ENCODE assay signal across 8 cellular contexts in genomic region chr3:172512363-172512762, GRCh38. TPM values are rescaled to one million over a fixed set of nuclear protein-coding genes. Genes with fewer than 3 reads are reported as not detected.
DNase-seq lines count a peak whose midpoint lies in the region; ATAC-seq and TF ChIP-seq lines count a peak whose summit lies in the region.

No MANE protein-coding gene starts in this region.

- POLR2A ChIA-PET in MCF 10A (lab: Yijun Ruan, JAX) = interaction anchor here (1.3 kb wide), 1 partner anchor 11 kb away, joined by 3 read pairs; the partner anchor contains the start of gene TNFSF10

- H3K27me3 Mint-ChIP-seq in MCF 10A (ENCODE audit: insufficient read depth, unreplicated experiment) = no peaks in the 10 kb centered on the region
- H3K27me3 Mint-ChIP-seq in activated CD8-positive, alpha-beta memory T cell treated with anti-CD3 and anti-CD28 coated beads, Interleukin-2, amount 10 ng/mL, durations not matched to agents 7 days and 5 days = no peaks in the 10 kb centered on the region

- no peak overlapping the region for H3K4me3 ChIP-seq in breast epithelium

- no peaks in the 10 kb centered on the region for H3K9me3 Mint-ChIP-seq in MCF 10A (ENCODE audit: unreplicated experiment)
- no peaks in the 10 kb centered on the region for H3K9me3 Mint-ChIP-seq in activated CD8-positive, alpha-beta memory T cell treated with anti-CD3 and anti-CD28 coated beads, Interleukin-2, amount 10 ng/mL, durations not matched to agents 7 days and 5 days (ENCODE audit: low read depth)

- CTCF ChIA-PET in MCF 10A (lab: Yijun Ruan, JAX) = interaction anchor here (0.6 to 1.6 kb wide), 4 partner anchors 12 to 1100 kb away, joined by 3 to 8 read pairs (median 4); no protein-coding TSS in a partner anchor
- CTCF ChIA-PET in activated CD8-positive, alpha-beta memory T cell treated with anti-CD3 and anti-CD28 coated beads, Interleukin-2, amount 10 ng/mL, durations not matched to agents 7 days and 5 days (lab: Charles Lee) = interaction anchor here (1.3 to 3.3 kb wide), 7 partner anchors 9 to 104 kb away, joined by 3 to 24 read pairs (median 4); no protein-coding TSS in a partner anchor

- no peak overlapping the region for H3K4me3 Mint-ChIP-seq in MCF 10A (ENCODE audit: unreplicated experiment)
- peak overlapping the region; percentile 46 for H3K4me3 Mint-ChIP-seq in activated CD8-positive, alpha-beta memory T cell treated with anti-CD3 and anti-CD28 coated beads, Interleukin-2, amount 10 ng/mL, durations not matched to agents 7 days and 5 days

- no TSS peak for BruUV-seq in MCF 10A (replicated peaks; lab: Mats Ljungman, UMichigan)

- H3K36me3 Mint-ChIP-seq in MCF 10A (ENCODE audit: insufficient read depth, unreplicated experiment) = no peaks in the 10 kb centered on the region
- peaks cover 94% of the 10 kb centered on the region for H3K36me3 Mint-ChIP-seq in activated CD8-positive, alpha-beta memory T cell treated with anti-CD3 and anti-CD28 coated beads, Interleukin-2, amount 10 ng/mL, durations not matched to agents 7 days and 5 days

- intact Hi-C loops in breast epithelium (cut with DNase I; ENCODE audit: low total_unique reads) = no loop called here
- intact Hi-C loops in MCF 10A (cut with micrococcal nuclease) = no loop called here
- intact Hi-C loops in left ventricle myocardium superior (cut with micrococcal nuclease) = loop anchor here (10.0 kb wide), 1 partner anchor 82 kb away; no protein-coding TSS in a partner anchor

- no peak for TF ChIP-seq POLR2A in breast epithelium (IDR thresholded peaks at IDR 0.05)

- H3K27ac Mint-ChIP-seq in MCF 10A (ENCODE audit: low read depth, unreplicated experiment) = no peak overlapping the region
- H3K27ac Mint-ChIP-seq in activated CD8-positive, alpha-beta memory T cell treated with anti-CD3 and anti-CD28 coated beads, Interleukin-2, amount 10 ng/mL, durations not matched to agents 7 days and 5 days = peak overlapping the region; percentile 87

- peak overlapping the region; percentile 60 to 84 for H3K27ac ChIP-seq in breast epithelium

- H3K9me3 ChIP-seq in breast epithelium = no peaks in the 10 kb centered on the region

- peak; percentile 38 for ATAC-seq in HG03520 (IDR thresholded peaks at IDR 0.05; ENCODE audit: unreplicated experiment)
- ATAC-seq in activated CD8-positive, alpha-beta memory T cell treated with anti-CD3 and anti-CD28 coated beads, Interleukin-2, amount 10 ng/mL, durations not matched to agents 7 days and 5 days = peak; percentile 63
- peak; percentile 69 for ATAC-seq in left ventricle myocardium superior

- peaks cover 13% of the 10 kb centered on the region for H3K4me1 Mint-ChIP-seq in MCF 10A (ENCODE audit: insufficient read depth, unreplicated experiment)
- H3K4me1 Mint-ChIP-seq in activated CD8-positive, alpha-beta memory T cell treated with anti-CD3 and anti-CD28 coated beads, Interleukin-2, amount 10 ng/mL, durations not matched to agents 7 days and 5 days = peaks cover 88% of the 10 kb centered on the region

- H3K36me3 ChIP-seq in breast epithelium = no peaks in the 10 kb centered on the region

- H3K27me3 ChIP-seq in breast epithelium = no peaks in the 10 kb centered on the region

- TF ChIP-seq CTCF in breast epithelium (IDR thresholded peaks at IDR 0.05) (no peak), MCF 10A (IDR thresholded peaks at IDR 0.05; ENCODE audit: unreplicated experiment) (no peak)

- DNase-seq in breast epithelium (ENCODE audit: low spot score in 2 of 2) (no peak), MCF 10A (ENCODE audit: unreplicated experiment) (no peak), left ventricle myocardium superior (peak; percentile 69), cerebellum (ENCODE audit: low spot score) (no peak), NCI-H1105 treated with DMSO at 0.1 percent for 48 hours (lab: John Stamatoyannopoulos, UW) (no peak)
- DNase-seq in activated CD8-positive, alpha-beta memory T cell treated with anti-CD3 and anti-CD28 coated beads, Interleukin-2, amount 10 ng/mL, durations not matched to agents 7 days and 5 days = peak; percentile 81
- DNase-seq in stimulated activated CD8-positive, alpha-beta memory T cell treated with anti-CD3 and anti-CD28 coated beads, Interleukin-4, amount 100 ng/mL, for 48 hours = peak; percentile 83

- H3K4me1 ChIP-seq in breast epithelium = peaks cover 4 to 11% of the 10 kb centered on the region in 2 donors

RNA-seq across cellular contexts. Expression of gene TNFSF10, which starts 10.9 kb away (rescaled TPM):
- total RNA-seq in breast epithelium (100 to 1,000 TPM in 2 of 3 donors, 10 to 100 TPM in 1; 37.0 to 294 (median 155) TPM), MCF 10A (2022) (0.25 and 0.54 TPM in 2 replicates), left ventricle myocardium superior (18.8 TPM), cerebellum (2.0 TPM)
- total RNA-seq in activated CD8-positive, alpha-beta memory T cell treated with anti-CD3 and anti-CD28 coated beads, Interleukin-2, amount 10 ng/mL, durations not matched to agents 7 days and 5 days = 100 to 1,000 TPM; 144 to 256 TPM

Comparison
In these comparisons a context has a peak if more than half of its experiments do, and no peak if none do; other contexts are left out.
1. DNase-seq: peak in activated CD8-positive, alpha-beta memory T cell treated with anti-CD3 and anti-CD28 coated beads, Interleukin-2, amount 10 ng/mL, durations not matched to agents 7 days and 5 days (single experiment), left ventricle myocardium superior (single experiment) and stimulated activated CD8-positive, alpha-beta memory T cell treated with anti-CD3 and anti-CD28 coated beads, Interleukin-4, amount 100 ng/mL, for 48 hours (single experiment); none in breast epithelium (0 of 2), MCF 10A (single experiment), cerebellum (single experiment) and NCI-H1105 treated with DMSO at 0.1 percent for 48 hours (single experiment).
2. Peak in every context shown above with its lines, with median percentiles within 50 percentile points of each other: ATAC-seq.